ENCODE assay signal across 17 cellular contexts in the genomic region with DNA sequence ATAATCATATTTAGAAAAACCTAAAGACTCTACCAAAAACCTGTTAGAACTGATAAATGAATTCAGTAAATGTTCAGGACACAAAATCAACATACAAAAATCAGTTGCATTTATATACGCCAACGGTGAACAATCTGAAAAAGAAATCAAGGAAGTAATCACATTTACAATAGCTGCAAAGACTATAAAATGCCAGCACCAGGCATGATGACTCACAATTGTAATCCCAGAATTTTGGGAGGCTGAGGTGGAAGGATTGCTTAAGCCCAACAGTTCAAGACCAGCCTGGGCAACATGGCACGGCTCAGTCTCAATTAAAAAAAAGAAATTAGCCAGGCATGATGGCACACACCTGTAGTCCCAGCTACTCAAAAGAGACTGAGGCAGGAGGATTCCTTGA. TPM values are rescaled to one million over a fixed set of nuclear protein-coding genes. Genes with fewer than 3 reads are reported as not detected.
DNase-seq lines count a peak whose midpoint lies in the region; ATAC-seq, FAIRE-seq and TF ChIP-seq lines count a peak whose summit lies in the region.
"Had no signal": no experiment of that assay in that cellular context is flagged by ENCODE, and none has a peak within 500 bp of the region (broad histone marks: within the 10 kb centered on the region; RNA-seq: fewer than 3 reads in every experiment).

No MANE protein-coding gene starts in this region.

- H2AFZ ChIP-seq in HepG2 (ENCODE audit: low read length): no peak overlapping the region

- no peak for ATAC-seq in HepG2
- no peak for ATAC-seq in right lobe of liver
- ATAC-seq in left colon: peak; percentile 83
- ATAC-seq in naive thymus-derived CD4-positive, alpha-beta T cell: no peak
- ATAC-seq in HG02852 (IDR thresholded peaks at IDR 0.05; ENCODE audit: unreplicated experiment): no peak
- ATAC-seq in GM21717 (IDR thresholded peaks at IDR 0.05; ENCODE audit: unreplicated experiment): no peak
- ATAC-seq: A549; CD8-positive, alpha-beta T cell; GM12878 had no signal

- H3K4me3 Mint-ChIP-seq in naive thymus-derived CD4-positive, alpha-beta T cell: peak overlapping the region in 1 of 10 donors; percentile 7
- H3K4me3 Mint-ChIP-seq: CD8-positive, alpha-beta T cell; H9 had no signal

- peaks cover 74% of the 10 kb centered on the region for H3K4me1 ChIP-seq in HepG2 (ENCODE audit: insufficient read depth, low read length)
- no peaks in the 10 kb centered on the region for H3K4me1 ChIP-seq in right lobe of liver
- H3K4me1 ChIP-seq in transverse colon: peaks cover 0 to 8% (median 0%) of the 10 kb centered on the region in 4 donors
- H3K4me1 ChIP-seq in naive thymus-derived CD4-positive, alpha-beta T cell (ENCODE audit: control insufficient read depth in 2 of 2, insufficient read depth in 2 of 2, low read length in 2 of 2): peaks cover 0 to 4% of the 10 kb centered on the region in 2 donors
- H3K4me1 ChIP-seq: A549; BLaER1 treated with 17β-estradiol and CSF1 and Interleukin-3, amounts not matched to agents 10 nM and 100 nM had no signal

- no peak overlapping the region for H3K27ac Mint-ChIP-seq in naive thymus-derived CD4-positive, alpha-beta T cell
- H3K27ac Mint-ChIP-seq: CD8-positive, alpha-beta T cell; H9 had no signal

- H3K79me2 ChIP-seq in HepG2 (ENCODE audit: insufficient read depth, low read length): peaks cover 99% of the 10 kb centered on the region

- intact Hi-C loops in HepG2 (cut with micrococcal nuclease; ENCODE audit: unreplicated experiment) (no loop called here), right lobe of liver (cut with DNase I) (no loop called here), left colon (cut with DNase I, micrococcal nuclease) (no loop called here), transverse colon (cut with DNase I; ENCODE audit: low total_unique reads) (no loop called here)
- intact Hi-C loops in naive thymus-derived CD4-positive, alpha-beta T cell (cut with micrococcal nuclease): no loop called here

- H3K4me1 Mint-ChIP-seq in naive thymus-derived CD4-positive, alpha-beta T cell: peaks cover 0 to 53% (median 34%) of the 10 kb centered on the region in 7 donors

- TF ChIP-seq EP300 in HepG2 (IDR thresholded peaks at IDR 0.05; ENCODE audit: low read depth in 2 of 2, low read length in 2 of 2) (no peak), HepG2 (CRISPR knock-in tag; IDR thresholded peaks at IDR 0.05; ENCODE audit: borderline replicate concordance) (no peak), transverse colon (IDR thresholded peaks at IDR 0.05; ENCODE audit: low read depth) (no peak)

- no peak overlapping the region for H3K9ac ChIP-seq in HepG2 (ENCODE audit: insufficient read depth, low read depth, low read length)
- H3K9ac ChIP-seq: BLaER1 treated with 17β-estradiol and CSF1 and Interleukin-3, amounts not matched to agents 10 nM and 100 nM had no signal

- H4K20me1 ChIP-seq in HepG2 (ENCODE audit: insufficient read depth, low read length): peaks cover 35% of the 10 kb centered on the region; the same call in 1 of the 2 replicates

- H3K27me3 ChIP-seq in HepG2 (ENCODE audit: control insufficient read depth in 1 of 2, insufficient read depth in 2 of 2, low read length in 2 of 2): no peaks in the 10 kb centered on the region
- H3K27me3 ChIP-seq in right lobe of liver: no peaks in the 10 kb centered on the region
- H3K27me3 ChIP-seq in transverse colon: no peaks in the 10 kb centered on the region
- H3K27me3 ChIP-seq in naive thymus-derived CD4-positive, alpha-beta T cell (ENCODE audit: control insufficient read depth in 2 of 2, insufficient read depth in 2 of 2, low read length in 2 of 2): no peaks in the 10 kb centered on the region
- H3K27me3 ChIP-seq: BLaER1 treated with 17β-estradiol and CSF1 and Interleukin-3, amounts not matched to agents 10 nM and 100 nM had no signal

- H3K4me3 ChIP-seq in HepG2 (replicated peaks in 1 of 3; ENCODE audit: insufficient read depth in 1 of 3, low read depth in 2 of 3, low read length in 3 of 3): no peak overlapping the region
- H3K4me3 ChIP-seq in right lobe of liver: no peak overlapping the region
- H3K4me3 ChIP-seq in transverse colon: no peak overlapping the region
- no peak overlapping the region for H3K4me3 ChIP-seq in naive thymus-derived CD4-positive, alpha-beta T cell (ENCODE audit: low read length)
- H3K4me3 ChIP-seq: A549, GM12878 had no signal

- H3K36me3 Mint-ChIP-seq in naive thymus-derived CD4-positive, alpha-beta T cell: peaks cover 40 to 78% (median 67%) of the 10 kb centered on the region in 5 donors

- 95% methylated on average over 3 of the region's 3 CpGs for WGBS in HepG2 (ENCODE audit: low lambda C conversion rate)
- 89% methylated on average over 3 of the region's 3 CpGs for WGBS in right lobe of liver (ENCODE audit: insufficient coverage, low coverage, low lambda C conversion rate, missing lambda C conversion rate)
- 58% methylated on average over 2 to 3 of the region's 3 CpGs for WGBS in transverse colon (ENCODE audit: low coverage in 1 of 2), 2 donors

- no peaks in the 10 kb centered on the region for H3K27me3 Mint-ChIP-seq in naive thymus-derived CD4-positive, alpha-beta T cell

- CTCF ChIA-PET in HepG2 (lab: Yijun Ruan, JAX; ENCODE audit: low intra/inter-chr PET ratio, low total read pairs): no interaction called here
- CTCF ChIA-PET in naive thymus-derived CD4-positive, alpha-beta T cell (lab: Charles Lee): no interaction called here

- POLR2A ChIA-PET in HepG2 (lab: Yijun Ruan, JAX): no interaction called here
- POLR2A ChIA-PET in naive thymus-derived CD4-positive, alpha-beta T cell (lab: Charles Lee): no interaction called here

- FAIRE-seq in HepG2 (lab: Jason Lieb, UNC): peak; percentile 4
- FAIRE-seq: A549, GM12878 had no signal

- no peak for TF ChIP-seq RAD21 in HepG2 (CRISPR knock-in tag; IDR thresholded peaks at IDR 0.05)

- TF ChIP-seq POLR2A in HepG2 (IDR thresholded peaks at IDR 0.05; ENCODE audit: insufficient read depth in 1 of 2, low read depth in 2 of 2, low read length in 2 of 2) (no peak), right lobe of liver (IDR thresholded peaks at IDR 0.05) (no peak), transverse colon (IDR thresholded peaks at IDR 0.05) (no peak)

- DNase-seq in HepG2 (ENCODE audit: low spot score) (no peak), right lobe of liver (no peak), dermis blood vessel endothelial cell (peak; percentile 3), left colon (no peak), transverse colon (no peak)
- no peak for DNase-seq in naive thymus-derived CD4-positive, alpha-beta T cell
- DNase-seq: Calu3; CD8-positive, alpha-beta T cell; DND-41; EL; H9 had no signal

- TF ChIP-seq CTCF in HepG2 (CRISPR knock-in tag; IDR thresholded peaks at IDR 0.05) (no peak), right lobe of liver (IDR thresholded peaks at IDR 0.05) (no peak), transverse colon (IDR thresholded peaks at IDR 0.05) (no peak)

- H3K27ac ChIP-seq in HepG2 (ENCODE audit: extremely low read length, insufficient read depth, low read length) (no peak overlapping the region), right lobe of liver (no peak overlapping the region), transverse colon (peak overlapping the region in 3 of 4 donors; percentile 1 to 50 (median 43))
- H3K27ac ChIP-seq in naive thymus-derived CD4-positive, alpha-beta T cell (ENCODE audit: low read depth, low read length): no peak overlapping the region
- H3K27ac ChIP-seq: 22Rv1; A549; BLaER1 treated with 17β-estradiol and CSF1 and Interleukin-3, amounts not matched to agents 10 nM and 100 nM had no signal

- peaks cover 0 to 13% of the 10 kb centered on the region in 2 experiments; a peak in 3 of 5 replicates for H3K36me3 ChIP-seq in HepG2 (replicated peaks in 1 of 2; ENCODE audit: control insufficient read depth in 1 of 2, insufficient read depth in 2 of 2, low read length in 2 of 2)
- peaks cover 0 to 8% (median 0%) of the 10 kb centered on the region in 4 donors for H3K36me3 ChIP-seq in right lobe of liver
- peaks cover 0 to 22% (median 3%) of the 10 kb centered on the region in 4 donors for H3K36me3 ChIP-seq in transverse colon
- peaks cover under 1 to 38% (median 4%) of the 10 kb centered on the region in 3 experiments for H3K36me3 ChIP-seq in naive thymus-derived CD4-positive, alpha-beta T cell (ENCODE audit: control insufficient read depth in 2 of 3, insufficient read depth in 3 of 3, low read length in 3 of 3)

- in situ Hi-C loops in HepG2 (cut with HindIII; ENCODE audit: extremely low pct_ligation_motif_present, low pct_unique_long_range_greater_than_20kb): no loop called here
- in situ Hi-C loops in transverse colon (cut with MboI; ENCODE audit: low pct_ligation_motif_present in 1 of 4, low pct_unique_long_range_greater_than_20kb in 1 of 4, low sequenced_read_pairs in 3 of 4): no loop called here

- H3K9me3 Mint-ChIP-seq in naive thymus-derived CD4-positive, alpha-beta T cell: peaks cover 10 to 78% (median 57%) of the 10 kb centered on the region in 11 donors

- H3K4me2 ChIP-seq in HepG2 (ENCODE audit: low read depth, low read length): no peak overlapping the region
- H3K4me2 ChIP-seq: A549; BLaER1 treated with 17β-estradiol and CSF1 and Interleukin-3, amounts not matched to agents 10 nM and 100 nM had no signal

- H3K9me3 ChIP-seq in HepG2 (ENCODE audit: low read length) (no peaks in the 10 kb centered on the region), right lobe of liver (peaks cover 0 to 9% (median 2%) of the 10 kb centered on the region in 4 donors), transverse colon (peaks cover 17 to 21% of the 10 kb centered on the region in 2 donors)
- peaks cover 0 to 47% (median 6%) of the 10 kb centered on the region in 3 experiments for H3K9me3 ChIP-seq in naive thymus-derived CD4-positive, alpha-beta T cell (ENCODE audit: control insufficient read depth in 2 of 3, low read length in 3 of 3)

- BruUV-seq in HepG2 (replicated peaks; lab: Mats Ljungman, UMichigan): no TSS peak

RNA-seq across cellular contexts. Expression of gene ZNF562, which starts 7.0 kb away (rescaled TPM):
- 32.7 and 43.8 TPM in 2 replicates for total RNA-seq in HepG2 (2016; rRNA removed; fragmentation: Illumina TruSeq; extraction: Trizol)
- total RNA-seq in HepG2 (2016; cell fraction: cytosol; rRNA removed; fragmentation: Illumina TruSeq; extraction: Trizol; ENCODE audit: low read depth): 46.8 and 53.1 TPM in 2 replicates
- 32.4 and 43.7 TPM in 2 replicates for total RNA-seq in HepG2 (2016; cell fraction: insoluble cytoplasmic fraction; rRNA removed; fragmentation: Illumina TruSeq; extraction: Trizol)
- total RNA-seq in HepG2 (2016; cell fraction: membrane; rRNA removed; fragmentation: Illumina TruSeq; extraction: Trizol): 47.4 and 53.0 TPM in 2 replicates
- 24.2 and 34.5 TPM in 2 replicates for total RNA-seq in HepG2 (2016; cell fraction: nucleus; rRNA removed; fragmentation: Illumina TruSeq; extraction: Trizol)
- 12.9 and 13.1 TPM in 2 replicates for polyA plus RNA-seq in HepG2 (2011; rRNA removed)
- 5.3 and 9.4 TPM in 2 replicates for polyA plus RNA-seq in HepG2 (2011; cell fraction: cytosol; rRNA removed)
- polyA plus RNA-seq in HepG2 (2011; cell fraction: nucleus; rRNA removed): 9.6 and 13.3 TPM in 2 replicates
- polyA plus RNA-seq in HepG2 (2012): 10.4 and 11.0 TPM in 2 replicates
- polyA plus RNA-seq in HepG2 (2016; cell fraction: cytosol; fragmentation: Illumina TruSeq; extraction: Trizol; ENCODE audit: low read depth): 2.1 and 2.6 TPM in 2 replicates
- 12.6 and 15.1 TPM in 2 replicates for polyA plus RNA-seq in HepG2 (2016; cell fraction: insoluble cytoplasmic fraction; fragmentation: Illumina TruSeq; extraction: Trizol; ENCODE audit: low read depth)
- polyA plus RNA-seq in HepG2 (2016; cell fraction: membrane; fragmentation: Illumina TruSeq; extraction: Trizol; ENCODE audit: low read depth): 4.8 and 6.5 TPM in 2 replicates
- polyA plus RNA-seq in HepG2 (2016; cell fraction: nucleus; fragmentation: Illumina TruSeq; extraction: Trizol; ENCODE audit: insufficient read depth, low read depth): 14.7 and 21.4 TPM in 2 replicates
- 28.4 and 42.4 TPM in 2 replicates for polyA minus RNA-seq in HepG2 (2011; rRNA and poly(A)+ RNA removed; ENCODE audit: low replicate concordance)
- 31.7 and 41.8 TPM in 2 replicates for polyA minus RNA-seq in HepG2 (2011; cell fraction: cytosol; rRNA and poly(A)+ RNA removed)
- 40.6 and 53.2 TPM in 2 replicates for polyA minus RNA-seq in HepG2 (2011; cell fraction: nucleus; rRNA and poly(A)+ RNA removed)
- 10 to 100 TPM; 10.6 to 14.6 (median 11.3) TPM for total RNA-seq in right lobe of liver
- total RNA-seq in dermis blood vessel endothelial cell: 33.8 and 42.7 TPM in 2 replicates
- 10 to 100 TPM; 34.8 to 37.2 TPM for total RNA-seq in left colon
- 10 to 100 TPM in 3 of 4 donors, 1 to 10 TPM in 1; 5.6 to 36.8 (median 17.6) TPM for total RNA-seq in transverse colon
- total RNA-seq in naive thymus-derived CD4-positive, alpha-beta T cell: 10 to 100 TPM in 4 of 5 experiments, 1 to 10 TPM in 1; 8.9 to 18.6 (median 16.5) TPM
- polyA plus RNA-seq in naive thymus-derived CD4-positive, alpha-beta T cell: 1 to 10 TPM; 1.3 to 4.5 TPM

RNA-seq across cellular contexts. Expression of gene ZNF561, which starts 46.9 kb away (rescaled TPM):
- total RNA-seq in HepG2 (2016; rRNA removed; fragmentation: Illumina TruSeq; extraction: Trizol): 35.1 and 54.3 TPM in 2 replicates
- total RNA-seq in HepG2 (2016; cell fraction: cytosol; rRNA removed; fragmentation: Illumina TruSeq; extraction: Trizol; ENCODE audit: low read depth): 15.7 and 17.1 TPM in 2 replicates
- total RNA-seq in HepG2 (2016; cell fraction: insoluble cytoplasmic fraction; rRNA removed; fragmentation: Illumina TruSeq; extraction: Trizol): 36.8 and 56.1 TPM in 2 replicates
- 31.5 and 34.6 TPM in 2 replicates for total RNA-seq in HepG2 (2016; cell fraction: membrane; rRNA removed; fragmentation: Illumina TruSeq; extraction: Trizol)
- total RNA-seq in HepG2 (2016; cell fraction: nucleus; rRNA removed; fragmentation: Illumina TruSeq; extraction: Trizol): 36.2 and 46.5 TPM in 2 replicates
- polyA plus RNA-seq in HepG2 (2011; rRNA removed): 19.8 and 23.1 TPM in 2 replicates
- 11.0 and 15.3 TPM in 2 replicates for polyA plus RNA-seq in HepG2 (2011; cell fraction: cytosol; rRNA removed)
- 17.3 and 18.5 TPM in 2 replicates for polyA plus RNA-seq in HepG2 (2011; cell fraction: nucleus; rRNA removed)
- polyA plus RNA-seq in HepG2 (2012): 16.3 and 20.9 TPM in 2 replicates
- polyA plus RNA-seq in HepG2 (2016; cell fraction: cytosol; fragmentation: Illumina TruSeq; extraction: Trizol; ENCODE audit: low read depth): 4.6 and 5.8 TPM in 2 replicates
- polyA plus RNA-seq in HepG2 (2016; cell fraction: insoluble cytoplasmic fraction; fragmentation: Illumina TruSeq; extraction: Trizol; ENCODE audit: low read depth): 37.5 and 37.6 TPM in 2 replicates
- 11.1 and 12.1 TPM in 2 replicates for polyA plus RNA-seq in HepG2 (2016; cell fraction: membrane; fragmentation: Illumina TruSeq; extraction: Trizol; ENCODE audit: low read depth)
- polyA plus RNA-seq in HepG2 (2016; cell fraction: nucleus; fragmentation: Illumina TruSeq; extraction: Trizol; ENCODE audit: insufficient read depth, low read depth): 51.5 and 51.9 TPM in 2 replicates
- 43.4 and 63.9 TPM in 2 replicates for polyA minus RNA-seq in HepG2 (2011; rRNA and poly(A)+ RNA removed; ENCODE audit: low replicate concordance)
- 18.8 and 22.0 TPM in 2 replicates for polyA minus RNA-seq in HepG2 (2011; cell fraction: cytosol; rRNA and poly(A)+ RNA removed)
- polyA minus RNA-seq in HepG2 (2011; cell fraction: nucleus; rRNA and poly(A)+ RNA removed): 57.2 and 73.4 TPM in 2 replicates
- 10 to 100 TPM; 11.4 to 19.4 (median 14.2) TPM for total RNA-seq in right lobe of liver
- 42.2 and 44.2 TPM in 2 replicates for total RNA-seq in dermis blood vessel endothelial cell
- 10 to 100 TPM; 23.1 to 26.3 TPM for total RNA-seq in left colon
- total RNA-seq in transverse colon: 10 to 100 TPM in 3 of 4 donors, 1 to 10 TPM in 1; 6.4 to 36.7 (median 26.0) TPM
- total RNA-seq in naive thymus-derived CD4-positive, alpha-beta T cell: 10 to 100 TPM; 35.9 to 72.5 (median 42.3) TPM
- polyA plus RNA-seq in naive thymus-derived CD4-positive, alpha-beta T cell: 10 to 100 TPM; 17.0 to 23.0 TPM

Comparison
In these comparisons a context has a peak if more than half of its experiments do, and no peak if none do; other contexts are left out.
1. H3K27ac ChIP-seq: peak in transverse colon (3 of 4); none in HepG2 (single experiment), right lobe of liver (0 of 3) and naive thymus-derived CD4-positive, alpha-beta T cell (single experiment).